Comparison of ENCODE assay signal across 14 cellular contexts in genomic region chr1:54987830-54988705, GRCh38. TPM values are rescaled to one million over a fixed set of nuclear protein-coding genes. Genes with fewer than 3 reads are reported as not detected.
A peak's percentile ranks its signal among the peaks of the same experiment; 100 is the strongest.
DNase-seq lines count a peak whose midpoint lies in the region; ATAC-seq and TF ChIP-seq lines count a peak whose summit lies in the region.
"Had no signal": no experiment of that assay in that cellular context is flagged by ENCODE, and none has a peak within 500 bp of the region (broad histone marks: within the 10 kb centered on the region; RNA-seq: fewer than 3 reads in every experiment).

No MANE protein-coding gene starts in this region.

- H2BK120ac ChIP-seq in neuronal stem cell (ENCODE audit: low read depth, low read length): no peak overlapping the region

- no peak for TF ChIP-seq POLR2A in GM18505 (IDR thresholded peaks at IDR 0.05; ENCODE audit: borderline replicate concordance, extremely low read depth, insufficient read depth, insufficient read length)

- H4K91ac ChIP-seq in neuronal stem cell (ENCODE audit: low read depth, low read length, poor library complexity): no peak overlapping the region

- no peaks in the 10 kb centered on the region for H3K9me3 ChIP-seq in neuronal stem cell (replicated peaks in 1 of 2; ENCODE audit: control insufficient read depth in 2 of 2, insufficient read depth in 1 of 2, low read depth in 1 of 2, low read length in 2 of 2)
- H3K9me3 ChIP-seq: SJSA1 had no signal

- H3K4me3 Mint-ChIP-seq in T-helper 2 cell treated with Interferon-gamma antibody and Interleukin-4, amounts not matched to agents 5 μg/mL and 100 μg/mL, for 36 hours: no peak overlapping the region
- H3K4me3 Mint-ChIP-seq: activated naive CD4-positive, alpha-beta T cell treated with anti-CD3 and anti-CD28 coated beads, Interleukin-2, amount 50 U/mL, for 24 hours; natural killer cell treated with Interleukin-12 subunit alpha and Interleukin-12 subunit beta and Interleukin-15 and Interleukin-18, amount 100 ng/mL, for 72 hours had no signal

- H3K27ac ChIP-seq in neuronal stem cell (replicated peaks; ENCODE audit: low read length): no peak overlapping the region
- H3K27ac ChIP-seq: SJSA1 had no signal

- ATAC-seq in GM18505 (IDR thresholded peaks at IDR 0.05; ENCODE audit: unreplicated experiment): no peak
- ATAC-seq in GM19452 (IDR thresholded peaks at IDR 0.05; ENCODE audit: unreplicated experiment): no peak

- H4K8ac ChIP-seq in neuronal stem cell (ENCODE audit: low read depth, low read length): no peak overlapping the region

- TF ChIP-seq CTCF in cardiac fibroblast (IDR thresholded peaks at IDR 0.05; ENCODE audit: low read depth, low read length): no peak

- H3K9me3 Mint-ChIP-seq in T-helper 2 cell treated with Interferon-gamma antibody and Interleukin-4, amounts not matched to agents 5 μg/mL and 100 μg/mL, for 36 hours: no peaks in the 10 kb centered on the region
- H3K9me3 Mint-ChIP-seq: activated naive CD4-positive, alpha-beta T cell treated with anti-CD3 and anti-CD28 coated beads, Interleukin-2, amount 50 U/mL, for 24 hours; natural killer cell treated with Interleukin-12 subunit alpha and Interleukin-12 subunit beta and Interleukin-15 and Interleukin-18, amount 100 ng/mL, for 72 hours had no signal

- H3K9ac ChIP-seq in neuronal stem cell (ENCODE audit: low read depth, low read length, poor library complexity): no peak overlapping the region

- H3K4me1 Mint-ChIP-seq in T-helper 2 cell treated with Interferon-gamma antibody and Interleukin-4, amounts not matched to agents 5 μg/mL and 100 μg/mL, for 36 hours (ENCODE audit: low read depth): no peaks in the 10 kb centered on the region
- H3K4me1 Mint-ChIP-seq: activated naive CD4-positive, alpha-beta T cell treated with anti-CD3 and anti-CD28 coated beads, Interleukin-2, amount 50 U/mL, for 24 hours had no signal

- peaks cover 0 to 56% (median 0%) of the 10 kb centered on the region in 3 experiments for H3K27me3 ChIP-seq in neuronal stem cell (ENCODE audit: control insufficient read depth in 3 of 3, insufficient read depth in 3 of 3, low read depth in 1 of 3, low read length in 3 of 3)

- H3K4ac ChIP-seq in neuronal stem cell (ENCODE audit: low read length): no peak overlapping the region

- H3K27me3 Mint-ChIP-seq in T-helper 2 cell treated with Interferon-gamma antibody and Interleukin-4, amounts not matched to agents 5 μg/mL and 100 μg/mL, for 36 hours (ENCODE audit: low read depth): peaks cover 6% of the 10 kb centered on the region

- H3K18ac ChIP-seq in neuronal stem cell (ENCODE audit: low read length): peak overlapping the region; percentile 89

- H3K79me1 ChIP-seq in neuronal stem cell (ENCODE audit: low read depth, low read length): no peaks in the 10 kb centered on the region

- no peak overlapping the region for H3K27ac Mint-ChIP-seq in T-helper 2 cell treated with Interferon-gamma antibody and Interleukin-4, amounts not matched to agents 5 μg/mL and 100 μg/mL, for 36 hours
- H3K27ac Mint-ChIP-seq: natural killer cell treated with Interleukin-12 subunit alpha and Interleukin-12 subunit beta and Interleukin-15 and Interleukin-18, amount 100 ng/mL, for 72 hours had no signal

- no peaks in the 10 kb centered on the region for H3K36me3 ChIP-seq in neuronal stem cell (replicated peaks in 1 of 2; ENCODE audit: control insufficient read depth in 2 of 2, insufficient read depth in 2 of 2, low read length in 2 of 2)
- H3K36me3 ChIP-seq: SJSA1 had no signal

- H3K4me2 ChIP-seq in neuronal stem cell (ENCODE audit: insufficient read depth, low read length, poor library complexity, severe bottlenecking): no peak overlapping the region

- H3K23ac ChIP-seq in neuronal stem cell (ENCODE audit: low read depth, low read length, poor library complexity): no peak overlapping the region

- no peak overlapping the region for H2BK12ac ChIP-seq in neuronal stem cell (ENCODE audit: low read length)

- H3K14ac ChIP-seq in neuronal stem cell (ENCODE audit: low read length): no peak overlapping the region

- H3K36me3 Mint-ChIP-seq in T-helper 2 cell treated with Interferon-gamma antibody and Interleukin-4, amounts not matched to agents 5 μg/mL and 100 μg/mL, for 36 hours (ENCODE audit: low read depth): no peaks in the 10 kb centered on the region
- H3K36me3 Mint-ChIP-seq: activated naive CD4-positive, alpha-beta T cell treated with anti-CD3 and anti-CD28 coated beads, Interleukin-2, amount 50 U/mL, for 24 hours; natural killer cell treated with Interleukin-12 subunit alpha and Interleukin-12 subunit beta and Interleukin-15 and Interleukin-18, amount 100 ng/mL, for 72 hours had no signal

- no CpG with 5 or more reads among the region's 11 CpGs for WGBS in neuronal stem cell (ENCODE audit: extremely low coverage in 2 of 2, insufficient read length in 2 of 2, insufficient replicate concordance in 1 of 2), 2 donors

- H3K4me1 ChIP-seq in neuronal stem cell (ENCODE audit: control insufficient read depth in 2 of 2, insufficient read depth in 1 of 2, low read depth in 1 of 2, low read length in 2 of 2): no peaks in the 10 kb centered on the region
- H3K4me1 ChIP-seq: SJSA1 had no signal

- no peak overlapping the region for H2BK5ac ChIP-seq in neuronal stem cell (ENCODE audit: low read length)

- H2AK5ac ChIP-seq in neuronal stem cell (ENCODE audit: low read depth, low read length): no peak overlapping the region

- no peak overlapping the region for H2AFZ ChIP-seq in neuronal stem cell (ENCODE audit: low read length)

- DNase-seq in EL: peak; percentile 60
- DNase-seq in NCI-H526 (lab: John Stamatoyannopoulos, UW): peak; percentile 82 to 86
- DNase-seq in cardiac fibroblast (ENCODE audit: low read depth in 2 of 2): peak; percentile 36 to 55
- DNase-seq in neuronal stem cell (ENCODE audit: low spot score): no peak
- DNase-seq in T-helper 2 cell treated with Interferon-gamma antibody and Interleukin-4, amounts not matched to agents 5 μg/mL and 100 μg/mL, for 36 hours (ENCODE audit: low spot score): no peak
- DNase-seq: activated CD4-positive, alpha-beta T cell treated with anti-CD3 and anti-CD28 coated beads for 48 hours; C1 segment of cervical spinal cord; DMS79; T1000 had no signal

- peak overlapping the region; percentile 56 for H2BK15ac ChIP-seq in neuronal stem cell (ENCODE audit: low read length)

- H3K4me3 ChIP-seq in cardiac fibroblast (replicated peaks in 1 of 2; ENCODE audit: low read depth in 2 of 2, low read length in 2 of 2): no peak overlapping the region
- no peak overlapping the region for H3K4me3 ChIP-seq in neuronal stem cell (ENCODE audit: low read length in 2 of 2)
- H3K4me3 ChIP-seq: SJSA1 had no signal

RNA-seq across cellular contexts. Expression of gene TMEM61, which starts 7.6 kb away (rescaled TPM):
- polyA plus RNA-seq in neuronal stem cell (2013, experiment 1 of 2): not detected
- polyA plus RNA-seq in neuronal stem cell (2013, experiment 2 of 2): 0.04 TPM

RNA-seq across cellular contexts. Expression of gene BSND, which starts 10.7 kb away (rescaled TPM):
- polyA plus RNA-seq in neuronal stem cell (2013, experiment 1 of 2): not detected
- polyA plus RNA-seq in neuronal stem cell (2013, experiment 2 of 2): 0.01 TPM

RNA-seq across cellular contexts. Expression of gene PCSK9, which starts 51.3 kb away (rescaled TPM):
- polyA plus RNA-seq in neuronal stem cell (2013, experiment 1 of 2): 17.1 TPM
- 16.2 TPM for polyA plus RNA-seq in neuronal stem cell (2013, experiment 2 of 2)

Comparison
In these comparisons a context has a peak if more than half of its experiments do, and no peak if none do; other contexts are left out.
1. DNase-seq: peak in EL (single experiment), NCI-H526 (2 of 2) and cardiac fibroblast (2 of 2); none in neuronal stem cell (single experiment) and T-helper 2 cell treated with Interferon-gamma antibody and Interleukin-4, amounts not matched to agents 5 μg/mL and 100 μg/mL, for 36 hours (single experiment).